Comparison of ENCODE assay signal across 21 cellular contexts in the genomic region with DNA sequence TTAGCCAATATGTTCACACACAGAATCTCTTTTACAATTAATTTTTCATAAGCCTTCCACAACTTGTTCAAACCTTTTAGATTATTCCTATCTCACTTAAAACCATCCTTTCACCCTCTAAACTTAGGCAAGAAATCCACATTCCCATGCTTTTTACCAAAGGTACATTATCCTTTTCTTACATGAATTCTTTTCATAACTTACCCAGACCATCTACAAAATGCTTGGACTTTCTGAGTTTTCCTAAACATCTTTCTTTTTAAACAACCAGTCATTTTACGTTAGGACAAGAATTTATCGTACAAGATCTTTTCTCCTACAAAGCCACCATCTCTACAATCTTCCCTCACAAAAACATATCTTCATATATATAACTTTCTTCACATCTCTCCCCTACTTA.
"Had no signal": no experiment of that assay in that cellular context is flagged by ENCODE, and none has a peak within 500 bp of the region (broad histone marks: within the 10 kb centered on the region; RNA-seq: fewer than 3 reads in every experiment).

No MANE protein-coding gene starts in this region.

- H3K4me2 ChIP-seq: hepatocyte had no signal

- H3K36me3 ChIP-seq: uterus had no signal

- H3K9me3 ChIP-seq: psoas muscle, tibial artery, upper lobe of left lung, uterus had no signal

- H3K79me2 ChIP-seq: hepatocyte had no signal

- ATAC-seq: foreskin keratinocyte; left colon; naive thymus-derived CD4-positive, alpha-beta T cell; psoas muscle; sciatic nerve; stimulated activated memory B cell treated with anti-CD40 and anti-IgM and Interleukin-4, amounts not matched to agents 10 μg/mL and 1 μg/mL and 100 μg/mL, for 72 hours had no signal

- H2AFZ ChIP-seq: hepatocyte had no signal

- H3K4me3 ChIP-seq: hepatocyte, psoas muscle, spleen, tibial artery, upper lobe of left lung, uterus had no signal

- DNase-seq: dermis blood vessel endothelial cell; erythroblast; head of caudate nucleus; kidney; left colon; naive thymus-derived CD4-positive, alpha-beta T cell; nephron progenitor cell; psoas muscle; retina; spleen; stimulated activated CD4-positive, alpha-beta T cell treated with anti-CD3 and anti-CD28 coated beads, Interleukin-15, amount 100 ng/mL, for 24 hours; stimulated activated CD4-positive, alpha-beta T cell treated with anti-CD3 and anti-CD28 coated beads, Interleukin-1b, Interleukin-23, amount 100 ng/mL, for 48 hours; stimulated activated CD4-positive, alpha-beta T cell treated with anti-CD3 and anti-CD28 coated beads, Interleukin-4, amount 100 ng/mL, for 24 hours; tibial artery; upper lobe of left lung; uterus had no signal

- H3K27me3 ChIP-seq: foreskin keratinocyte, hepatocyte, spleen, tibial artery, upper lobe of left lung, uterus had no signal

- FAIRE-seq: endothelial cell of umbilical vein, kidney had no signal

- H3K27ac ChIP-seq: foreskin keratinocyte, hepatocyte, psoas muscle, spleen, tibial artery, upper lobe of left lung, uterus had no signal

- H3K4me1 ChIP-seq: foreskin keratinocyte, psoas muscle, spleen, tibial artery, uterus had no signal
